9 cellular contexts compared by ENCODE assay signal in genomic region chr3:49410102-49410843, GRCh38. TPM values are rescaled to one million over a fixed set of nuclear protein-coding genes. Genes with fewer than 3 reads are reported as not detected.
A peak's percentile ranks its signal among the peaks of the same experiment; 100 is the strongest.
DNase-seq lines count a peak whose midpoint lies in the region; ATAC-seq and TF ChIP-seq lines count a peak whose summit lies in the region.
"Had no signal": no experiment of that assay in that cellular context is flagged by ENCODE, and none has a peak within 500 bp of the region (broad histone marks: within the 10 kb centered on the region; RNA-seq: fewer than 3 reads in every experiment).

No MANE protein-coding gene starts in this region.

- H3K4me3 Mint-ChIP-seq in CD4-positive, CD25-positive, alpha-beta regulatory T cell = peak overlapping the region; percentile 86 to 97 (median 95)
- H3K4me3 Mint-ChIP-seq in effector memory CD8-positive, alpha-beta T cell = peak overlapping the region; percentile 91 to 92

- H3K27me3 ChIP-seq in CD4-positive, CD25-positive, alpha-beta regulatory T cell (ENCODE audit: control insufficient read depth, insufficient read depth, low read length) = no peaks in the 10 kb centered on the region
- H3K27me3 ChIP-seq in OCI-LY1 (ENCODE audit: insufficient read depth, low read length) (no peaks in the 10 kb centered on the region), neuron (ENCODE audit: insufficient read depth, low read length) (no peaks in the 10 kb centered on the region)

- H3K27me3 Mint-ChIP-seq in CD4-positive, CD25-positive, alpha-beta regulatory T cell = no peaks in the 10 kb centered on the region
- H3K27me3 Mint-ChIP-seq in effector memory CD8-positive, alpha-beta T cell = no peaks in the 10 kb centered on the region

- peaks cover 74% of the 10 kb centered on the region for H3K79me2 ChIP-seq in OCI-LY1 (ENCODE audit: insufficient read depth, low read length)

- H3K9me3 Mint-ChIP-seq in CD4-positive, CD25-positive, alpha-beta regulatory T cell = no peaks in the 10 kb centered on the region
- H3K9me3 Mint-ChIP-seq in effector memory CD8-positive, alpha-beta T cell = no peaks in the 10 kb centered on the region

- H2AFZ ChIP-seq in OCI-LY1 (ENCODE audit: low read length) (no peak overlapping the region), neuron (ENCODE audit: low read depth, low read length) (no peak overlapping the region)

- peak overlapping the region; percentile 92 for H3K27ac ChIP-seq in CD4-positive, CD25-positive, alpha-beta regulatory T cell (ENCODE audit: insufficient read depth, low read length, poor library complexity, severe bottlenecking)
- H3K27ac ChIP-seq in OCI-LY1 (ENCODE audit: low read depth, low read length, poor library complexity, severe bottlenecking) = peak overlapping the region; percentile 60

- H3K36me3 ChIP-seq in CD4-positive, CD25-positive, alpha-beta regulatory T cell (ENCODE audit: control insufficient read depth, insufficient read depth, low read length) = peaks cover 4% of the 10 kb centered on the region
- H3K36me3 ChIP-seq in OCI-LY1 (ENCODE audit: insufficient read depth, low read length) (peaks cover 34% of the 10 kb centered on the region), neuron (ENCODE audit: insufficient read depth, low read length) (peaks cover 4% of the 10 kb centered on the region)

- H3K9ac ChIP-seq in OCI-LY1 (ENCODE audit: low read length) = peak overlapping the region; percentile 83

- peak overlapping the region in 2 of 3 donors; percentile 96 for H3K27ac Mint-ChIP-seq in CD4-positive, CD25-positive, alpha-beta regulatory T cell
- peak overlapping the region; percentile 70 to 88 for H3K27ac Mint-ChIP-seq in effector memory CD8-positive, alpha-beta T cell

- peak overlapping the region; percentile 95 for H3K4me3 ChIP-seq in CD4-positive, CD25-positive, alpha-beta regulatory T cell (ENCODE audit: low read depth, low read length)
- H3K4me3 ChIP-seq in OCI-LY1 (ENCODE audit: low read depth, low read length, poor library complexity, severe bottlenecking) (peak overlapping the region; percentile 83), neuron (ENCODE audit: low read length) (peak overlapping the region; percentile 81)

- H3K9me3 ChIP-seq in CD4-positive, CD25-positive, alpha-beta regulatory T cell (ENCODE audit: control insufficient read depth in 2 of 2, low read length in 2 of 2) = no peaks in the 10 kb centered on the region
- H3K9me3 ChIP-seq in OCI-LY1 (ENCODE audit: low read length) (no peaks in the 10 kb centered on the region), neuron (ENCODE audit: low read length) (no peaks in the 10 kb centered on the region)

- H3K4me1 Mint-ChIP-seq in CD4-positive, CD25-positive, alpha-beta regulatory T cell = peaks cover 33 to 78% (median 53%) of the 10 kb centered on the region in 4 donors
- H3K4me1 Mint-ChIP-seq in effector memory CD8-positive, alpha-beta T cell (ENCODE audit: low read depth in 2 of 2) = peaks cover 57 to 67% of the 10 kb centered on the region in 2 donors

- H4K20me1 ChIP-seq in OCI-LY1 (ENCODE audit: insufficient read depth, low read length) = peaks cover 6% of the 10 kb centered on the region; the same call in 1 of the 2 replicates

- peaks cover 70% of the 10 kb centered on the region for H3K4me1 ChIP-seq in CD4-positive, CD25-positive, alpha-beta regulatory T cell (ENCODE audit: control insufficient read depth, insufficient read depth, low read length, poor library complexity, severe bottlenecking)
- H3K4me1 ChIP-seq in OCI-LY1 (ENCODE audit: insufficient read depth, low read length, severe bottlenecking) (peaks cover 66% of the 10 kb centered on the region), neuron (ENCODE audit: insufficient read depth, low read length) (peaks cover 21% of the 10 kb centered on the region)

- no peaks in the 10 kb centered on the region for H3F3A ChIP-seq in OCI-LY1 (ENCODE audit: insufficient read depth, low read length)

- H3K9me2 ChIP-seq in OCI-LY1 (ENCODE audit: low read depth, low read length) = no peaks in the 10 kb centered on the region

- no peak for ATAC-seq in CD4-positive, CD25-positive, alpha-beta regulatory T cell (ENCODE audit: low read depth in 2 of 2)
- no peak for ATAC-seq in effector memory CD8-positive, alpha-beta T cell (replicated peaks)
- ATAC-seq in HG03196 (IDR thresholded peaks at IDR 0.05; ENCODE audit: unreplicated experiment) = no peak

- H3K36me3 Mint-ChIP-seq in CD4-positive, CD25-positive, alpha-beta regulatory T cell = peaks cover 15% of the 10 kb centered on the region
- peaks cover 41% of the 10 kb centered on the region for H3K36me3 Mint-ChIP-seq in effector memory CD8-positive, alpha-beta T cell (ENCODE audit: insufficient read depth)

- TF ChIP-seq CTCF in OCI-LY1 (IDR thresholded peaks at IDR 0.05; ENCODE audit: low read length) = no peak

- peak in 2 of 3 donors; percentile 28 to 41 for DNase-seq in CD4-positive, CD25-positive, alpha-beta regulatory T cell
- no peak for DNase-seq in effector memory CD8-positive, alpha-beta T cell
- DNase-seq in HK-2 (ENCODE audit: unreplicated experiment) = no peak
- no peak for DNase-seq in anterior cingulate cortex (lab: John Stamatoyannopoulos, UW)
- DNase-seq in LoVo (ENCODE audit: low spot score) = no peak
- DNase-seq: NCI-H526 had no signal

- H3K4me2 ChIP-seq in OCI-LY1 (ENCODE audit: low read length) = peak overlapping the region; percentile 98

RNA-seq across cellular contexts. Expression of gene RHOA, which starts 1.5 kb away (rescaled TPM):
- 319 TPM for total RNA-seq in CD4-positive, CD25-positive, alpha-beta regulatory T cell
- 100 to 1,000 TPM; 602 to 818 (median 680) TPM for polyA plus RNA-seq in CD4-positive, CD25-positive, alpha-beta regulatory T cell

RNA-seq across cellular contexts. Expression of gene TCTA, which starts 1.9 kb away (rescaled TPM):
- 27.6 TPM for total RNA-seq in CD4-positive, CD25-positive, alpha-beta regulatory T cell
- polyA plus RNA-seq in CD4-positive, CD25-positive, alpha-beta regulatory T cell = 10 to 100 TPM; 33.5 to 39.7 (median 34.1) TPM

RNA-seq across cellular contexts. Expression of gene AMT, which starts 12.0 kb away (rescaled TPM):
- total RNA-seq in CD4-positive, CD25-positive, alpha-beta regulatory T cell = 13.3 TPM
- polyA plus RNA-seq in CD4-positive, CD25-positive, alpha-beta regulatory T cell = 1 to 10 TPM in 1 of 4 donors, under 1 TPM in 3; 0.29 to 1.1 (median 0.54) TPM

RNA-seq across cellular contexts. Expression of gene NICN1, which starts 18.9 kb away (rescaled TPM):
- 18.7 TPM for total RNA-seq in CD4-positive, CD25-positive, alpha-beta regulatory T cell
- 1 to 10 TPM; 7.2 to 9.2 (median 8.4) TPM for polyA plus RNA-seq in CD4-positive, CD25-positive, alpha-beta regulatory T cell

RNA-seq across cellular contexts. Expression of gene GPX1, which starts 52.1 kb away (rescaled TPM):
- total RNA-seq in CD4-positive, CD25-positive, alpha-beta regulatory T cell = 74.1 TPM
- 100 to 1,000 TPM; 238 to 304 (median 244) TPM for polyA plus RNA-seq in CD4-positive, CD25-positive, alpha-beta regulatory T cell

Comparison
In these comparisons a context has a peak if more than half of its experiments do, and no peak if none do; other contexts are left out.
1. DNase-seq: peak in CD4-positive, CD25-positive, alpha-beta regulatory T cell (2 of 3); none in effector memory CD8-positive, alpha-beta T cell (0 of 3), HK-2 (single experiment), anterior cingulate cortex (0 of 58) and LoVo (single experiment).
2. Peak in every context shown above with its lines, with median percentiles within 50 percentile points of each other: H3K4me3 ChIP-seq.